In genomic region chr2:1694371-1695271, GRCh38 we compare ENCODE assay signal across 1 cellular context.
TF ChIP-seq lines count a peak whose summit lies in the region.

No MANE protein-coding gene starts in this region.

TF ChIP-seq in GM23338, 12 proteins besides CTCF, POLR2A, EP300 and RAD21:
- TF ChIP-seq ZNF462 (CRISPR knock-in tag; IDR thresholded peaks at IDR 0.05) (no peak), REST (IDR thresholded peaks at IDR 0.05; ENCODE audit: unreplicated experiment) (no peak), ZNF331 (CRISPR knock-in tag; IDR thresholded peaks at IDR 0.05; ENCODE audit: low read depth) (no peak), ZNF114 (CRISPR knock-in tag; IDR thresholded peaks at IDR 0.05) (no peak), EZH2phosphoT487 (IDR thresholded peaks at IDR 0.05; ENCODE audit: unreplicated experiment) (no peak), ETS1 (IDR thresholded peaks at IDR 0.05) (no peak), CREB1 (CRISPR knock-in tag; IDR thresholded peaks at IDR 0.05; ENCODE audit: low read depth) (no peak)
TF ChIP-seq in GM23338: peak in this region for 0.
